1 cellular context compared by ENCODE assay signal in the genomic region with DNA sequence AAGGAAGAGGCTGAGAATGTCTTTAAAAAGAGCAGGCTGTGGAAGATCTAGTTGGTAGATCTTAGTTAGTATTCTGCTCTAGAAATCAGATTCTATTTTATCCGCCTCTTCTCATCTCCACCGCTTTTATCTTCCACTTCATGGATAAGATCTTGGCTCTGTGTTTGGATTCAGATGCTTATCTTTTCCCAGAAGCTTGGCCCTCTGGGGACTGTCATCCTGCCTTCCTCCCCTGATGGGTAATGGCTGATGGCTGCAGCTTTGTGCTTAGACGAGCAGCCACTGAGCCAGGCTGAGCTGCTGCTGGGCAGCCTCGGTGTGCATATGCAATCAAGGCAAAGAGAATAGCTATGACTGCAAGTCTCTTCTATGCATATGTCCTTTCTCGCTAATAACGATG.
TF ChIP-seq lines count a peak whose summit lies in the region.

No MANE protein-coding gene starts in this region.

TF ChIP-seq in IMR-90, 13 proteins besides CTCF, POLR2A, EP300 and RAD21:
- TF ChIP-seq RCOR1 (IDR thresholded peaks at IDR 0.05; ENCODE audit: insufficient replicate concordance, low read length) = no peak
- TF ChIP-seq, protein P1, sequence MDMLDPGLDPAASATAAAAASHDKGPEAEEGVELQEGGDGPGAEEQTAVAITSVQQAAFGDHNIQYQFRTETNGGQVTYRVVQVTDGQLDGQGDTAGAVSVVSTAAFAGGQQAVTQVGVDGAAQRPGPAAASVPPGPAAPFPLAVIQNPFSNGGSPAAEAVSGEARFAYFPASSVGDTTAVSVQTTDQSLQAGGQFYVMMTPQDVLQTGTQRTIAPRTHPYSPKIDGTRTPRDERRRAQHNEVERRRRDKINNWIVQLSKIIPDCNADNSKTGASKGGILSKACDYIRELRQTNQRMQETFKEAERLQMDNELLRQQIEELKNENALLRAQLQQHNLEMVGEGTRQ (IDR thresholded peaks at IDR 0.05; ENCODE audit: low read depth, low read length) = no peak
- no peak for TF ChIP-seq RFX5 (IDR thresholded peaks at IDR 0.05; ENCODE audit: low read depth, low read length)
- TF ChIP-seq SMC3 (IDR thresholded peaks at IDR 0.05; ENCODE audit: low read depth, low read length) = no peak
- no peak for TF ChIP-seq BHLHE40 (IDR thresholded peaks at IDR 0.05; ENCODE audit: low read depth, low read length)
- TF ChIP-seq MXI1 (IDR thresholded peaks at IDR 0.05; ENCODE audit: borderline replicate concordance, low read depth, low read length) = no peak
- TF ChIP-seq CEBPB (IDR thresholded peaks at IDR 0.05; ENCODE audit: low read depth, low read length) = no peak
- TF ChIP-seq, protein P2, sequence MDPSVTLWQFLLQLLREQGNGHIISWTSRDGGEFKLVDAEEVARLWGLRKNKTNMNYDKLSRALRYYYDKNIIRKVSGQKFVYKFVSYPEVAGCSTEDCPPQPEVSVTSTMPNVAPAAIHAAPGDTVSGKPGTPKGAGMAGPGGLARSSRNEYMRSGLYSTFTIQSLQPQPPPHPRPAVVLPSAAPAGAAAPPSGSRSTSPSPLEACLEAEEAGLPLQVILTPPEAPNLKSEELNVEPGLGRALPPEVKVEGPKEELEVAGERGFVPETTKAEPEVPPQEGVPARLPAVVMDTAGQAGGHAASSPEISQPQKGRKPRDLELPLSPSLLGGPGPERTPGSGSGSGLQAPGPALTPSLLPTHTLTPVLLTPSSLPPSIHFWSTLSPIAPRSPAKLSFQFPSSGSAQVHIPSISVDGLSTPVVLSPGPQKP (IDR thresholded peaks at IDR 0.05; ENCODE audit: borderline replicate concordance, low read depth, low read length) = no peak
- no peak for TF ChIP-seq FOS (IDR thresholded peaks at IDR 0.05; ENCODE audit: low read depth, low read length)
- no peak for TF ChIP-seq MAZ (IDR thresholded peaks at IDR 0.05; ENCODE audit: borderline replicate concordance, low read depth, low read length)
- TF ChIP-seq CHD1 (IDR thresholded peaks at IDR 0.05; ENCODE audit: low read depth, low read length) = no peak
- TF ChIP-seq NFE2L2 (IDR thresholded peaks at IDR 0.05; ENCODE audit: low read depth, low read length) = no peak
